ENCODE assay signal across 23 cellular contexts in the genomic region with DNA sequence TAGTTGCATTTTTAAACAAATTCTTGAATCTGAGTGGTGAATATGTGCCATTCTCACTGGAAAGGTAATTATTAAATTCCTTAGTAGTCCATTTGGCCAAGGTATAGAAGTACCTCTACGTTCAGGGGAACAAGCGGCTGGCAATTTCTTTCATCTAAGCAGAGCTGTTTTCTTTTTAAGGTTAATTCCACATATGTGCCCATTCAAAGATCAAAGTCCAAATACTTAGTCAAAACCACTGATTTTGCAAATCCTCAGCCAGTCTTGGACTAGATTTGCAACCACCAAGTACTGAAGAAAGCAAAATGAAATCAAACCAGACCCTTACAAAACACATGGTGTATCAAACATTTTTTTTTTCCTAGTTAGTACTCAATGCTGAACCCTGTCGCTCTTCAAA.
A peak's percentile ranks its signal among the peaks of the same experiment; 100 is the strongest.
DNase-seq lines count a peak whose midpoint lies in the region; ATAC-seq, FAIRE-seq and TF ChIP-seq lines count a peak whose summit lies in the region.
"Had no signal": no experiment of that assay in that cellular context is flagged by ENCODE, and none has a peak within 500 bp of the region (broad histone marks: within the 10 kb centered on the region; RNA-seq: fewer than 3 reads in every experiment).

No MANE protein-coding gene starts in this region.

- H3K4me3 ChIP-seq in SK-N-MC (peak overlapping the region; percentile 10; the same call in 1 of the 2 replicates), GM12878 (no peak overlapping the region), HepG2 (replicated peaks in 1 of 3; ENCODE audit: insufficient read depth in 1 of 3, low read depth in 2 of 3, low read length in 3 of 3) (no peak overlapping the region), kidney (ENCODE audit: low read length in 2 of 2) (no peak overlapping the region)

- H3K27me3 Mint-ChIP-seq in activated naive CD8-positive, alpha-beta T cell treated with anti-CD3 and anti-CD28 coated beads for 36 hours, result peaks cover under 1% of the 10 kb centered on the region

- no peak overlapping the region for H2AFZ ChIP-seq in GM12878 (ENCODE audit: control insufficient read depth, low read depth, low read length)
- H2AFZ ChIP-seq in HepG2 (ENCODE audit: low read length), result no peak overlapping the region

- no peaks in the 10 kb centered on the region for H3K4me1 Mint-ChIP-seq in activated naive CD8-positive, alpha-beta T cell treated with anti-CD3 and anti-CD28 coated beads for 36 hours

- intact Hi-C loops in GM12878 (cut with micrococcal nuclease; ENCODE audit: unreplicated experiment), result no loop called here
- intact Hi-C loops in HepG2 (cut with micrococcal nuclease; ENCODE audit: unreplicated experiment), result no loop called here
- intact Hi-C loops in kidney (cut with DNase I), result no loop called here

- SMC1A ChIA-PET in GM12878 (lab: Charles Lee; ENCODE audit: uncharacterized antibody, unreplicated experiment), result interaction anchor here (1.4 to 1.8 kb wide), 3 partner anchors 16 to 95 kb away, joined by 3 to 7 read pairs (median 6); no protein-coding TSS in a partner anchor

- TF ChIP-seq POLR2A in GM12878 (IDR thresholded peaks at IDR 0.05; ENCODE audit: low read depth, low read length) (no peak), HepG2 (IDR thresholded peaks at IDR 0.05; ENCODE audit: insufficient read depth in 1 of 2, low read depth in 2 of 2, low read length in 2 of 2) (no peak), erythroblast (IDR thresholded peaks at IDR 0.05; ENCODE audit: low read length) (no peak)

- H3K36me3 Mint-ChIP-seq in activated naive CD8-positive, alpha-beta T cell treated with anti-CD3 and anti-CD28 coated beads for 36 hours, result no peaks in the 10 kb centered on the region
- H3K36me3 Mint-ChIP-seq: CD4-positive, CD25-positive, alpha-beta regulatory T cell; CD8-positive, alpha-beta memory T cell; IgD-negative memory B cell had no signal

- H3K36me3 ChIP-seq in SK-N-MC (ENCODE audit: insufficient read depth, low read length) (no peaks in the 10 kb centered on the region), GM12878 (ENCODE audit: control insufficient read depth in 2 of 2, insufficient read depth in 2 of 2, low read length in 1 of 2) (no peaks in the 10 kb centered on the region), HepG2 (replicated peaks in 1 of 2; ENCODE audit: control insufficient read depth in 1 of 2, insufficient read depth in 2 of 2, low read length in 2 of 2) (no peaks in the 10 kb centered on the region), kidney (ENCODE audit: control insufficient read depth in 1 of 2, insufficient read depth in 2 of 2, low read length in 2 of 2) (no peaks in the 10 kb centered on the region)
- H3K36me3 ChIP-seq: BE2C had no signal

- BruUV-seq in GM12878 (replicated peaks; lab: Mats Ljungman, UMichigan), result no TSS peak
- BruUV-seq in HepG2 (replicated peaks; lab: Mats Ljungman, UMichigan), result no TSS peak

- no peak overlapping the region for H3K4me2 ChIP-seq in GM12878 (ENCODE audit: control insufficient read depth, insufficient read depth)
- H3K4me2 ChIP-seq in HepG2 (ENCODE audit: low read depth, low read length), result no peak overlapping the region

- TF ChIP-seq RAD21 in GM12878 (IDR thresholded peaks at IDR 0.05; ENCODE audit: insufficient read depth, low read depth, low read length) (no peak), HepG2 (CRISPR knock-in tag; IDR thresholded peaks at IDR 0.05) (no peak)

- no peak for TF ChIP-seq CTCF in GM12878 (IDR thresholded peaks at IDR 0.05 in 2 of 3, conservative IDR thresholded peaks at IDR 0.05 in 1 of 3; ENCODE audit: control insufficient read depth in 2 of 3, extremely low read depth in 1 of 3, insufficient read depth in 1 of 3, low read depth in 3 of 3, low read length in 3 of 3)
- no peak for TF ChIP-seq CTCF in HepG2 (CRISPR knock-in tag; IDR thresholded peaks at IDR 0.05)
- no peak for TF ChIP-seq CTCF in kidney (IDR thresholded peaks at IDR 0.05; ENCODE audit: borderline replicate concordance, extremely low read depth, insufficient read depth)

- no peak overlapping the region for H3K4me3 Mint-ChIP-seq in activated naive CD8-positive, alpha-beta T cell treated with anti-CD3 and anti-CD28 coated beads for 36 hours
- H3K4me3 Mint-ChIP-seq: CD4-positive, CD25-positive, alpha-beta regulatory T cell; CD8-positive, alpha-beta memory T cell; IgD-negative memory B cell had no signal

- H4K20me1 ChIP-seq in GM12878 (ENCODE audit: control insufficient read depth, insufficient read depth) (no peaks in the 10 kb centered on the region), HepG2 (ENCODE audit: insufficient read depth, low read length) (no peaks in the 10 kb centered on the region)

- DNase-seq in SK-N-MC (ENCODE audit: low read depth, low spot score) (no peak), GM12878 (ENCODE audit: low read depth, low spot score) (no peak), HepG2 (ENCODE audit: low spot score) (peak; percentile 12), erythroblast (lab: John Stamatoyannopoulos, UW) (no peak), kidney (no peak), GOT3 (lab: John Stamatoyannopoulos, UW) (no peak)
- DNase-seq in activated naive CD8-positive, alpha-beta T cell treated with anti-CD3 and anti-CD28 coated beads for 36 hours, result no peak
- DNase-seq: ACHN; BE2C; C1 segment of cervical spinal cord; CD4-positive, CD25-positive, alpha-beta regulatory T cell; CD8-positive, alpha-beta memory T cell; COR-L47; DMS 273 treated with DMSO at 0.1 percent for 48 hours; DMS53; HCEC 1CT; KBM-7 had no signal

- CTCF ChIA-PET in GM12878 (lab: Yijun Ruan, JAX), result no interaction called here
- CTCF ChIA-PET in HepG2 (lab: Yijun Ruan, JAX; ENCODE audit: low intra/inter-chr PET ratio, low total read pairs), result no interaction called here

- H3K9ac ChIP-seq in SK-N-MC (ENCODE audit: insufficient read length) (no peak overlapping the region), GM12878 (ENCODE audit: control insufficient read depth, insufficient read depth, low read length) (no peak overlapping the region), HepG2 (ENCODE audit: insufficient read depth, low read depth, low read length) (no peak overlapping the region), kidney (ENCODE audit: low read length in 2 of 2) (no peak overlapping the region)

- H3K4me1 ChIP-seq in GM12878 (ENCODE audit: control insufficient read depth, insufficient read depth, low read length) (0 out of 2 replicates have a peak, but pooled peaks cover 2% of the 10 kb centered on the region), HepG2 (ENCODE audit: insufficient read depth, low read length) (peaks cover 9% of the 10 kb centered on the region), kidney (ENCODE audit: control insufficient read depth in 1 of 2, insufficient read depth in 1 of 2, low read depth in 1 of 2, low read length in 2 of 2) (no peaks in the 10 kb centered on the region)
- H3K4me1 ChIP-seq: BE2C had no signal

- H3K27ac ChIP-seq in SK-N-MC, result peak overlapping the region; percentile 22; the same call in 1 of the 2 replicates
- H3K27ac ChIP-seq in GM12878 (ENCODE audit: control insufficient read depth, insufficient read depth), result no peak overlapping the region
- no peak overlapping the region for H3K27ac ChIP-seq in HepG2 (ENCODE audit: extremely low read length, insufficient read depth, low read length)
- H3K27ac ChIP-seq in kidney (ENCODE audit: low read depth in 2 of 2, low read length in 2 of 2), result no peak overlapping the region
- H3K27ac ChIP-seq: HL-60 had no signal

- TF ChIP-seq EP300 in GM12878 (IDR thresholded peaks at IDR 0.05; ENCODE audit: borderline replicate concordance in 1 of 2, control insufficient read depth in 1 of 2, low read depth in 2 of 2, low read length in 2 of 2) (no peak), HepG2 (IDR thresholded peaks at IDR 0.05; ENCODE audit: low read depth in 2 of 2, low read length in 2 of 2) (no peak), HepG2 (CRISPR knock-in tag; IDR thresholded peaks at IDR 0.05; ENCODE audit: borderline replicate concordance) (no peak)

- no peak for FAIRE-seq in GM12878 (lab: Jason Lieb, UNC)
- FAIRE-seq in HepG2 (lab: Jason Lieb, UNC), result no peak
- FAIRE-seq in kidney (lab: Jason Lieb, UNC), result no peak
- FAIRE-seq: A204.1, G401.6, GM18507, H54 had no signal

- POLR2A ChIA-PET in GM12878 (lab: Charles Lee) (interaction anchor here (0.6 kb wide), 1 partner anchor 43 kb away, joined by 4 read pairs; no protein-coding TSS in a partner anchor), HepG2 (lab: Yijun Ruan, JAX) (interaction anchor here (0.7 kb wide), 1 partner anchor 61 kb away, joined by 3 read pairs; no protein-coding TSS in a partner anchor)

- WGBS in GM12878 (ENCODE audit: insufficient coverage, insufficient replicate concordance, low lambda C conversion rate, missing lambda C conversion rate), result 90% methylated on average over 3 of the region's 3 CpGs
- WGBS in HepG2 (ENCODE audit: low lambda C conversion rate), result 2% methylated on average over 3 of the region's 3 CpGs

- in situ Hi-C loops in GM12878 (cut with MboI) (no loop called here), HepG2 (cut with HindIII; ENCODE audit: extremely low pct_ligation_motif_present, low pct_unique_long_range_greater_than_20kb) (no loop called here)

- RAD21 ChIA-PET in GM12878 (lab: Charles Lee; ENCODE audit: unreplicated experiment), result no interaction called here

- H3K9me3 Mint-ChIP-seq in activated naive CD8-positive, alpha-beta T cell treated with anti-CD3 and anti-CD28 coated beads for 36 hours, result no peaks in the 10 kb centered on the region
- H3K9me3 Mint-ChIP-seq: CD4-positive, CD25-positive, alpha-beta regulatory T cell; CD8-positive, alpha-beta memory T cell; IgD-negative memory B cell had no signal

- H3K27me3 ChIP-seq in GM12878 (replicated peaks in 1 of 2; ENCODE audit: control insufficient read depth in 2 of 2, insufficient read depth in 2 of 2, low read length in 1 of 2) (no peaks in the 10 kb centered on the region), HepG2 (ENCODE audit: control insufficient read depth in 1 of 2, insufficient read depth in 2 of 2, low read length in 2 of 2) (no peaks in the 10 kb centered on the region)
- H3K27me3 ChIP-seq: BE2C had no signal

- H3K9me3 ChIP-seq in SK-N-MC (ENCODE audit: low read depth, low read length) (no peaks in the 10 kb centered on the region), GM12878 (replicated peaks; ENCODE audit: control insufficient read depth, insufficient read depth, low read length) (no peaks in the 10 kb centered on the region), HepG2 (ENCODE audit: low read length) (no peaks in the 10 kb centered on the region), kidney (ENCODE audit: control insufficient read depth in 1 of 2, low read length in 2 of 2) (no peaks in the 10 kb centered on the region)
- H3K9me3 ChIP-seq: BE2C had no signal

- peak; percentile 16; the same call in 2 of the 3 replicates for ATAC-seq in GM12878
- ATAC-seq in HepG2, result no peak

- no peaks in the 10 kb centered on the region for H3K79me2 ChIP-seq in GM12878 (ENCODE audit: control insufficient read depth, insufficient read depth, low read length)
- H3K79me2 ChIP-seq in HepG2 (ENCODE audit: insufficient read depth, low read length), result no peaks in the 10 kb centered on the region

- H3K27ac Mint-ChIP-seq in activated naive CD8-positive, alpha-beta T cell treated with anti-CD3 and anti-CD28 coated beads for 36 hours, result no peak overlapping the region
- H3K27ac Mint-ChIP-seq: CD4-positive, CD25-positive, alpha-beta regulatory T cell; CD8-positive, alpha-beta memory T cell; IgD-negative memory B cell had no signal

TF ChIP-seq in GM12878, 131 proteins besides CTCF, POLR2A, EP300 and RAD21 (continues in another document):
- TF ChIP-seq MYB (IDR thresholded peaks at IDR 0.05; ENCODE audit: borderline replicate concordance, low read depth, low read length), result no peak
